2 cellular contexts compared by ENCODE assay signal in genomic region chr6:168608113-168608400, GRCh38.
TF ChIP-seq lines count a peak whose summit lies in the region.

No MANE protein-coding gene starts in this region.

TF ChIP-seq in H1, 55 proteins besides CTCF, POLR2A, EP300 and RAD21:
- TF ChIP-seq NRF1 (IDR thresholded peaks at IDR 0.05; ENCODE audit: low read depth, low read length) (no peak), YY1 (IDR thresholded peaks at IDR 0.05; ENCODE audit: low read depth, low read length) (no peak), RFX5 (IDR thresholded peaks at IDR 0.05; ENCODE audit: borderline replicate concordance, low read depth, low read length) (no peak), PHF8 (conservative IDR thresholded peaks at IDR 0.05; ENCODE audit: low read depth, low read length) (no peak), SIX5 (IDR thresholded peaks at IDR 0.05; ENCODE audit: low read depth, low read length) (no peak), SP4 (IDR thresholded peaks at IDR 0.05; ENCODE audit: low read length) (no peak), SAP30 (IDR thresholded peaks at IDR 0.05; ENCODE audit: insufficient read depth, insufficient replicate concordance, low read length) (no peak), RXRA (IDR thresholded peaks at IDR 0.05; ENCODE audit: insufficient read depth, low read depth, low read length) (no peak), JUND (IDR thresholded peaks at IDR 0.05; ENCODE audit: low read length) (no peak)
- TF ChIP-seq, protein P1, sequence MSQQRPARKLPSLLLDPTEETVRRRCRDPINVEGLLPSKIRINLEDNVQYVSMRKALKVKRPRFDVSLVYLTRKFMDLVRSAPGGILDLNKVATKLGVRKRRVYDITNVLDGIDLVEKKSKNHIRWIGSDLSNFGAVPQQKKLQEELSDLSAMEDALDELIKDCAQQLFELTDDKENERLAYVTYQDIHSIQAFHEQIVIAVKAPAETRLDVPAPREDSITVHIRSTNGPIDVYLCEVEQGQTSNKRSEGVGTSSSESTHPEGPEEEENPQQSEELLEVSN (IDR thresholded peaks at IDR 0.05) = no peak
TF ChIP-seq in H1: peak in this region for 0.

TF ChIP-seq in SK-N-SH, 30 proteins besides CTCF, POLR2A, EP300 and RAD21:
- TF ChIP-seq REST (IDR thresholded peaks at IDR 0.05; ENCODE audit: low read depth, low read length) = no peak
- TF ChIP-seq JUND (IDR thresholded peaks at IDR 0.05) = no peak
- TF ChIP-seq MXI1 (IDR thresholded peaks at IDR 0.05; ENCODE audit: low read depth, low read length) = no peak
- TF ChIP-seq EZH2phosphoT487 (IDR thresholded peaks at IDR 0.05; ENCODE audit: borderline replicate concordance, low read depth) = no peak
